In genomic region chr12:97132270-97132669, GRCh38 we compare ENCODE assay signal across 23 cellular contexts.
"Had no signal": no experiment of that assay in that cellular context is flagged by ENCODE, and none has a peak within 500 bp of the region (broad histone marks: within the 10 kb centered on the region; RNA-seq: fewer than 3 reads in every experiment).

No MANE protein-coding gene starts in this region.

- H3K9me3 ChIP-seq: esophagus muscularis mucosa, gastroesophageal sphincter, heart right ventricle, prostate gland, right atrium auricular region, suprapubic skin, tibial artery had no signal

- ATAC-seq: foreskin keratinocyte; gastroesophageal sphincter; heart right ventricle; left lobe of liver; natural killer cell; sciatic nerve; stimulated activated naive CD8-positive, alpha-beta T cell treated with anti-CD3 and anti-CD28 coated beads, Interleukin-15, amount 100 ng/mL, for 72 hours had no signal

- H3K27ac ChIP-seq: dorsolateral prefrontal cortex, esophagus muscularis mucosa, foreskin keratinocyte, gastroesophageal sphincter, heart right ventricle, prostate gland, right atrium auricular region, suprapubic skin, tibial artery had no signal

- H3K4me3 ChIP-seq: dorsolateral prefrontal cortex, esophagus muscularis mucosa, gastroesophageal sphincter, heart right ventricle, lung, prostate gland, right atrium auricular region, smooth muscle cell, suprapubic skin, tibial artery had no signal

- H3K4me2 ChIP-seq: smooth muscle cell had no signal

- DNase-seq: dorsolateral prefrontal cortex; effector CD8-positive, alpha-beta T cell; heart right ventricle; hippocampal formation; kidney; natural killer cell; stimulated activated CD4-positive, alpha-beta T cell treated with anti-CD3 and anti-CD28 coated beads, Interleukin-12 subunit alpha, Interleukin-12 subunit beta, amount 100 ng/mL, for 4 hours; stimulated activated CD4-positive, alpha-beta T cell treated with anti-CD3 and anti-CD28 coated beads, Interleukin-1b, Interleukin-23, amount 100 ng/mL, for 48 hours; stimulated activated CD4-positive, alpha-beta T cell treated with anti-CD3 and anti-CD28 coated beads, Interleukin-4, amount 100 ng/mL, for 1 hour; stimulated activated CD8-positive, alpha-beta memory T cell treated with anti-CD3 and anti-CD28 coated beads, Interleukin-4, amount 100 ng/mL, for 48 hours; stimulated activated naive CD4-positive, alpha-beta T cell; stimulated activated naive CD8-positive, alpha-beta T cell treated with anti-CD3 and anti-CD28 coated beads, Interleukin-15, amount 100 ng/mL, for 72 hours; tibial artery had no signal

- H3K4me1 ChIP-seq: esophagus muscularis mucosa, foreskin keratinocyte, gastroesophageal sphincter, heart right ventricle, prostate gland, right atrium auricular region, suprapubic skin, tibial artery had no signal

- H3K27me3 ChIP-seq: esophagus muscularis mucosa, foreskin keratinocyte, gastroesophageal sphincter, right atrium auricular region, suprapubic skin, tibial artery had no signal

- H3K36me3 ChIP-seq: esophagus muscularis mucosa, gastroesophageal sphincter, heart right ventricle, prostate gland, right atrium auricular region, suprapubic skin, tibial artery had no signal
